26 cellular contexts compared by ENCODE assay signal in genomic region chr10:48807786-48808185, GRCh38.
"Had no signal": no experiment of that assay in that cellular context is flagged by ENCODE, and none has a peak within 500 bp of the region (broad histone marks: within the 10 kb centered on the region; RNA-seq: fewer than 3 reads in every experiment).

No MANE protein-coding gene starts in this region.

- H2AFZ ChIP-seq: neural progenitor cell had no signal

- H3K27me3 ChIP-seq: adrenal gland, ascending aorta, brain microvascular endothelial cell, colonic mucosa, dorsolateral prefrontal cortex, neural progenitor cell, spleen, upper lobe of right lung had no signal

- ATAC-seq: activated T-cell treated with anti-CD3 and anti-CD28 coated beads, Interleukin-2, amount 50 U/mL, for 72 hours; effector memory CD8-positive, alpha-beta T cell; left lobe of liver; naive thymus-derived CD8-positive, alpha-beta T cell; stimulated activated naive CD8-positive, alpha-beta T cell treated with anti-CD3 and anti-CD28 coated beads, Interleukin-15, Interleukin-2, amounts not matched to agents 100 U/mL and 50 U/mL, for 24 hours; upper lobe of right lung; WTC11 had no signal

- H3K4me3 Mint-ChIP-seq: activated CD4-positive, alpha-beta memory T cell treated with anti-CD3 and anti-CD28 coated beads, Interleukin-2, amount 10 ng/mL, durations not matched to agents 7 days and 5 days; activated naive CD4-positive, alpha-beta T cell treated with anti-CD3 and anti-CD28 coated beads, Interleukin-2, amount 50 U/mL, for 24 hours; activated T-cell treated with anti-CD3 and anti-CD28 coated beads, Interleukin-2, amount 50 U/mL, for 72 hours; effector memory CD8-positive, alpha-beta T cell; mesothelial cell of epicardium; naive thymus-derived CD8-positive, alpha-beta T cell; neural progenitor cell; WTC11 had no signal

- H3K4me3 ChIP-seq: adrenal gland, ascending aorta, colonic mucosa, dorsolateral prefrontal cortex, neural progenitor cell, spleen, upper lobe of right lung had no signal

- H3K27ac ChIP-seq: adrenal gland, ascending aorta, brain microvascular endothelial cell, colonic mucosa, neural progenitor cell, upper lobe of right lung had no signal

- H3K4me1 ChIP-seq: adrenal gland, colonic mucosa had no signal

- H3K9ac ChIP-seq: neural progenitor cell had no signal

- H3K9me3 Mint-ChIP-seq: activated CD4-positive, alpha-beta memory T cell treated with anti-CD3 and anti-CD28 coated beads, Interleukin-2, amount 10 ng/mL, durations not matched to agents 7 days and 5 days; activated naive CD4-positive, alpha-beta T cell treated with anti-CD3 and anti-CD28 coated beads, Interleukin-2, amount 50 U/mL, for 24 hours; activated T-cell treated with anti-CD3 and anti-CD28 coated beads, Interleukin-2, amount 50 U/mL, for 72 hours; effector memory CD8-positive, alpha-beta T cell; mesothelial cell of epicardium; naive thymus-derived CD8-positive, alpha-beta T cell; neural progenitor cell had no signal

- DNase-seq: activated CD4-positive, alpha-beta memory T cell treated with anti-CD3 and anti-CD28 coated beads, Interleukin-2, amount 10 ng/mL, durations not matched to agents 7 days and 5 days; activated CD4-positive, alpha-beta T cell treated with anti-CD3 and anti-CD28 coated beads for 4 hours; activated effector memory CD4-positive, alpha-beta T cell treated with anti-CD3 and anti-CD28 coated beads, Interleukin-2, amount 50 U/mL, for 16 hours; activated T-cell treated with anti-CD3 and anti-CD28 coated beads, Interleukin-2, amount 50 U/mL, for 72 hours; adrenal gland; brain microvascular endothelial cell; colonic mucosa; dorsolateral prefrontal cortex; effector memory CD8-positive, alpha-beta T cell; foreskin fibroblast; kidney; naive thymus-derived CD8-positive, alpha-beta T cell; retina; spleen; stimulated activated CD4-positive, alpha-beta T cell treated with anti-CD3 and anti-CD28 coated beads, Interleukin-4, amount 100 ng/mL, for 24 hours; stimulated activated naive CD8-positive, alpha-beta T cell treated with anti-CD3 and anti-CD28 coated beads, Interleukin-15, Interleukin-2, amounts not matched to agents 100 U/mL and 50 U/mL, for 24 hours; T-helper 1 cell; T1000; upper lobe of right lung had no signal

- H3K36me3 Mint-ChIP-seq: activated naive CD4-positive, alpha-beta T cell treated with anti-CD3 and anti-CD28 coated beads, Interleukin-2, amount 50 U/mL, for 24 hours; naive thymus-derived CD8-positive, alpha-beta T cell; neural progenitor cell; WTC11 had no signal

- H3K4me2 ChIP-seq: neural progenitor cell had no signal

- H3K27ac Mint-ChIP-seq: activated CD4-positive, alpha-beta memory T cell treated with anti-CD3 and anti-CD28 coated beads, Interleukin-2, amount 10 ng/mL, durations not matched to agents 7 days and 5 days; activated naive CD4-positive, alpha-beta T cell treated with anti-CD3 and anti-CD28 coated beads, Interleukin-2, amount 50 U/mL, for 24 hours; activated T-cell treated with anti-CD3 and anti-CD28 coated beads, Interleukin-2, amount 50 U/mL, for 72 hours; effector memory CD8-positive, alpha-beta T cell; mesothelial cell of epicardium; neural progenitor cell; progenitor cell of endocrine pancreas; WTC11 had no signal
